Comparison of ENCODE assay signal across 19 cellular contexts in genomic region chr15:65072027-65072426, GRCh38. TPM values are rescaled to one million over a fixed set of nuclear protein-coding genes. Genes with fewer than 3 reads are reported as not detected.
A peak's percentile ranks its signal among the peaks of the same experiment; 100 is the strongest.
DNase-seq lines count a peak whose midpoint lies in the region; ATAC-seq and TF ChIP-seq lines count a peak whose summit lies in the region.
"Had no signal": no experiment of that assay in that cellular context is flagged by ENCODE, and none has a peak within 500 bp of the region (broad histone marks: within the 10 kb centered on the region; RNA-seq: fewer than 3 reads in every experiment).

No MANE protein-coding gene starts in this region.

- H3K9ac ChIP-seq in GM23248: no peak overlapping the region
- peak overlapping the region in 1 of 2 donors; percentile 14 for H3K9ac ChIP-seq in colonic mucosa (ENCODE audit: low read depth in 2 of 2, low read length in 2 of 2)
- peak overlapping the region in 1 of 2 donors; percentile 21 for H3K9ac ChIP-seq in stomach smooth muscle (ENCODE audit: low read length in 2 of 2)

- H3K4me3 ChIP-seq in GM23248: no peak overlapping the region
- H3K4me3 ChIP-seq in colonic mucosa: no peak overlapping the region
- H3K4me3 ChIP-seq in right cardiac atrium (ENCODE audit: low read length): no peak overlapping the region
- peak overlapping the region in 1 of 2 donors; percentile 40 for H3K4me3 ChIP-seq in stomach smooth muscle (ENCODE audit: low read length in 2 of 2)
- H3K4me3 ChIP-seq: K562, smooth muscle cell had no signal

- in situ Hi-C loops in GM23248 (cut with MboI): no loop called here

- H2AFZ ChIP-seq in GM23248: no peak overlapping the region

- H3K9me3 ChIP-seq in GM23248 (ENCODE audit: low read depth): no peaks in the 10 kb centered on the region
- no peaks in the 10 kb centered on the region for H3K9me3 ChIP-seq in colonic mucosa
- no peaks in the 10 kb centered on the region for H3K9me3 ChIP-seq in right cardiac atrium (ENCODE audit: control insufficient read depth, low read length)
- H3K9me3 ChIP-seq in stomach smooth muscle (ENCODE audit: control insufficient read depth in 2 of 2, low read length in 2 of 2): no peaks in the 10 kb centered on the region

- CTCF ChIA-PET in activated naive CD4-positive, alpha-beta T cell treated with anti-CD3 and anti-CD28 coated beads, Interleukin-2, amount 10 ng/mL, durations not matched to agents 7 days and 5 days (lab: Charles Lee): no interaction called here
- CTCF ChIA-PET in activated CD8-positive, alpha-beta T cell treated with anti-CD3 and anti-CD28 coated beads, Interleukin-2, amount 10 ng/mL, durations not matched to agents 7 days and 5 days (lab: Charles Lee): interaction anchor here (1.4 to 1.7 kb wide), 2 partner anchors 15 to 17 kb away, joined by 3 to 4 read pairs; no protein-coding TSS in a partner anchor

- peak overlapping the region; percentile 23 for H3K4me2 ChIP-seq in GM23248 (ENCODE audit: unreplicated experiment)
- H3K4me2 ChIP-seq: smooth muscle cell had no signal

- no peaks in the 10 kb centered on the region for H3K36me3 Mint-ChIP-seq in activated naive CD4-positive, alpha-beta T cell treated with anti-CD3 and anti-CD28 coated beads, Interleukin-2, amount 10 ng/mL, durations not matched to agents 7 days and 5 days
- no peaks in the 10 kb centered on the region for H3K36me3 Mint-ChIP-seq in activated CD8-positive, alpha-beta T cell treated with anti-CD3 and anti-CD28 coated beads, Interleukin-2, amount 10 ng/mL, durations not matched to agents 7 days and 5 days (ENCODE audit: low read depth)
- no peaks in the 10 kb centered on the region for H3K36me3 Mint-ChIP-seq in endothelial cell (ENCODE audit: low read depth, unreplicated experiment)
- H3K36me3 Mint-ChIP-seq: mesothelial cell of epicardium; stimulated activated memory B cell treated with anti-CD40 and anti-IgM and Interleukin-4, amounts not matched to agents 10 μg/mL and 1 μg/mL and 100 μg/mL, for 72 hours had no signal

- H3K4me1 Mint-ChIP-seq in activated naive CD4-positive, alpha-beta T cell treated with anti-CD3 and anti-CD28 coated beads, Interleukin-2, amount 10 ng/mL, durations not matched to agents 7 days and 5 days: peaks cover 5% of the 10 kb centered on the region
- H3K4me1 Mint-ChIP-seq in activated CD8-positive, alpha-beta T cell treated with anti-CD3 and anti-CD28 coated beads, Interleukin-2, amount 10 ng/mL, durations not matched to agents 7 days and 5 days (ENCODE audit: low read depth): peaks cover 5% of the 10 kb centered on the region
- H3K4me1 Mint-ChIP-seq in endothelial cell (ENCODE audit: unreplicated experiment): peaks cover 2% of the 10 kb centered on the region

- peak; percentile 69 for DNase-seq in GM23248
- no peak for DNase-seq in colonic mucosa
- peak in 2 of 3 donors; percentile 45 to 72 for DNase-seq in right cardiac atrium
- no peak for DNase-seq in activated naive CD4-positive, alpha-beta T cell treated with anti-CD3 and anti-CD28 coated beads, Interleukin-2, amount 10 ng/mL, durations not matched to agents 7 days and 5 days
- DNase-seq in activated CD8-positive, alpha-beta T cell treated with anti-CD3 and anti-CD28 coated beads, Interleukin-2, amount 10 ng/mL, durations not matched to agents 7 days and 5 days: no peak
- no peak for DNase-seq in endothelial cell (ENCODE audit: low spot score)
- DNase-seq: activated CD4-positive, alpha-beta T cell treated with anti-CD3 and anti-CD28 coated beads for 4 hours; activated naive CD4-positive, alpha-beta T cell treated with anti-CD3 and anti-CD28 coated beads for 36 hours; brain microvascular endothelial cell; effector memory CD4-positive, alpha-beta T cell; NCI-H1436; SHP77 treated with DMSO at 0.1 percent for 48 hours had no signal

- H3K27ac Mint-ChIP-seq in activated naive CD4-positive, alpha-beta T cell treated with anti-CD3 and anti-CD28 coated beads, Interleukin-2, amount 10 ng/mL, durations not matched to agents 7 days and 5 days: no peak overlapping the region
- no peak overlapping the region for H3K27ac Mint-ChIP-seq in activated CD8-positive, alpha-beta T cell treated with anti-CD3 and anti-CD28 coated beads, Interleukin-2, amount 10 ng/mL, durations not matched to agents 7 days and 5 days
- H3K27ac Mint-ChIP-seq in endothelial cell (ENCODE audit: unreplicated experiment): no peak overlapping the region
- H3K27ac Mint-ChIP-seq: activated naive CD4-positive, alpha-beta T cell treated with anti-CD3 and anti-CD28 coated beads for 36 hours; mesothelial cell of epicardium; stimulated activated memory B cell treated with anti-CD40 and anti-IgM and Interleukin-4, amounts not matched to agents 10 μg/mL and 1 μg/mL and 100 μg/mL, for 72 hours had no signal

- H3K79me2 ChIP-seq in GM23248 (ENCODE audit: insufficient read depth): no peaks in the 10 kb centered on the region

- peaks cover 22% of the 10 kb centered on the region for H3F3A ChIP-seq in GM23248 (ENCODE audit: insufficient read depth)

- no peaks in the 10 kb centered on the region for H3K9me2 ChIP-seq in GM23248 (ENCODE audit: insufficient read depth)

- no peak overlapping the region for H3K27ac ChIP-seq in GM23248
- peak overlapping the region; percentile 24 for H3K27ac ChIP-seq in colonic mucosa
- H3K27ac ChIP-seq in right cardiac atrium (ENCODE audit: low read length): peak overlapping the region; percentile 74
- H3K27ac ChIP-seq in stomach smooth muscle (ENCODE audit: low read length): peak overlapping the region; percentile 58
- H3K27ac ChIP-seq: brain microvascular endothelial cell had no signal

- H3K4me3 Mint-ChIP-seq in activated naive CD4-positive, alpha-beta T cell treated with anti-CD3 and anti-CD28 coated beads, Interleukin-2, amount 10 ng/mL, durations not matched to agents 7 days and 5 days: no peak overlapping the region
- H3K4me3 Mint-ChIP-seq in activated CD8-positive, alpha-beta T cell treated with anti-CD3 and anti-CD28 coated beads, Interleukin-2, amount 10 ng/mL, durations not matched to agents 7 days and 5 days: no peak overlapping the region
- H3K4me3 Mint-ChIP-seq in endothelial cell (ENCODE audit: unreplicated experiment): no peak overlapping the region
- H3K4me3 Mint-ChIP-seq: activated naive CD4-positive, alpha-beta T cell treated with anti-CD3 and anti-CD28 coated beads for 36 hours; mesothelial cell of epicardium; stimulated activated memory B cell treated with anti-CD40 and anti-IgM and Interleukin-4, amounts not matched to agents 10 μg/mL and 1 μg/mL and 100 μg/mL, for 72 hours had no signal

- intact Hi-C loops in colonic mucosa (cut with DNase I) (no loop called here), right cardiac atrium (cut with DNase I) (no loop called here)

- H3K27me3 ChIP-seq in GM23248 (replicated peaks; ENCODE audit: insufficient read depth): peaks cover 6% of the 10 kb centered on the region; the same call in 1 of the 2 replicates
- H3K27me3 ChIP-seq in colonic mucosa: peaks cover 7% of the 10 kb centered on the region
- no peaks in the 10 kb centered on the region for H3K27me3 ChIP-seq in right cardiac atrium (ENCODE audit: control insufficient read depth, insufficient read depth)
- peaks cover 0 to 12% of the 10 kb centered on the region in 2 donors for H3K27me3 ChIP-seq in stomach smooth muscle (ENCODE audit: control insufficient read depth in 1 of 2, insufficient read depth in 2 of 2, low read length in 2 of 2)

- 60 to 73% methylated on average over 1 of the region's 1 CpG for WGBS in GM23248 (ENCODE audit: low coverage in 1 of 2, low lambda C conversion rate in 2 of 2, missing lambda C conversion rate in 2 of 2), 2 experiments
- WGBS in right cardiac atrium: 20% methylated on average over 1 of the region's 1 CpG

- H3K27me3 Mint-ChIP-seq in activated naive CD4-positive, alpha-beta T cell treated with anti-CD3 and anti-CD28 coated beads, Interleukin-2, amount 10 ng/mL, durations not matched to agents 7 days and 5 days: peaks cover 52% of the 10 kb centered on the region
- peaks cover 24% of the 10 kb centered on the region for H3K27me3 Mint-ChIP-seq in activated CD8-positive, alpha-beta T cell treated with anti-CD3 and anti-CD28 coated beads, Interleukin-2, amount 10 ng/mL, durations not matched to agents 7 days and 5 days (ENCODE audit: low read depth)
- peaks cover 6% of the 10 kb centered on the region for H3K27me3 Mint-ChIP-seq in endothelial cell (ENCODE audit: unreplicated experiment)

- no peaks in the 10 kb centered on the region for H3K36me3 ChIP-seq in GM23248 (ENCODE audit: low read depth)
- no peaks in the 10 kb centered on the region for H3K36me3 ChIP-seq in colonic mucosa
- H3K36me3 ChIP-seq in stomach smooth muscle (ENCODE audit: control insufficient read depth in 2 of 2, insufficient read depth in 2 of 2, low read length in 2 of 2): no peaks in the 10 kb centered on the region
- H3K36me3 ChIP-seq: brain microvascular endothelial cell had no signal

- no peaks in the 10 kb centered on the region for H3K9me3 Mint-ChIP-seq in activated naive CD4-positive, alpha-beta T cell treated with anti-CD3 and anti-CD28 coated beads, Interleukin-2, amount 10 ng/mL, durations not matched to agents 7 days and 5 days
- H3K9me3 Mint-ChIP-seq in activated CD8-positive, alpha-beta T cell treated with anti-CD3 and anti-CD28 coated beads, Interleukin-2, amount 10 ng/mL, durations not matched to agents 7 days and 5 days (ENCODE audit: insufficient read depth): no peaks in the 10 kb centered on the region
- H3K9me3 Mint-ChIP-seq in endothelial cell (ENCODE audit: unreplicated experiment): no peaks in the 10 kb centered on the region
- H3K9me3 Mint-ChIP-seq: activated naive CD4-positive, alpha-beta T cell treated with anti-CD3 and anti-CD28 coated beads for 36 hours; mesothelial cell of epicardium; stimulated activated memory B cell treated with anti-CD40 and anti-IgM and Interleukin-4, amounts not matched to agents 10 μg/mL and 1 μg/mL and 100 μg/mL, for 72 hours had no signal

- POLR2A ChIA-PET in activated CD8-positive, alpha-beta T cell treated with anti-CD3 and anti-CD28 coated beads, Interleukin-2, amount 10 ng/mL, durations not matched to agents 7 days and 5 days (lab: Charles Lee): no interaction called here

- H4K20me1 ChIP-seq in GM23248 (ENCODE audit: insufficient read depth): no peaks in the 10 kb centered on the region

- TF ChIP-seq CTCF in colonic mucosa (IDR thresholded peaks at IDR 0.05) (no peak), endothelial cell (IDR thresholded peaks at IDR 0.05; ENCODE audit: unreplicated experiment) (no peak)

- H3K4me1 ChIP-seq in GM23248 (ENCODE audit: insufficient read depth) (peaks cover 35% of the 10 kb centered on the region), colonic mucosa (no peaks in the 10 kb centered on the region), right cardiac atrium (ENCODE audit: control insufficient read depth, insufficient read depth, low read length) (peaks cover 22% of the 10 kb centered on the region), stomach smooth muscle (ENCODE audit: control insufficient read depth, insufficient read depth, low read length) (peaks cover 48% of the 10 kb centered on the region)

- ATAC-seq in right cardiac atrium: peak; percentile 9 to 30
- no peak for ATAC-seq in activated CD8-positive, alpha-beta T cell treated with anti-CD3 and anti-CD28 coated beads, Interleukin-2, amount 10 ng/mL, durations not matched to agents 7 days and 5 days
- no peak for ATAC-seq in HG02759 (IDR thresholded peaks at IDR 0.05; ENCODE audit: unreplicated experiment)
- ATAC-seq: K562 had no signal

RNA-seq across cellular contexts. Expression of gene RASL12, which starts 4.2 kb away (rescaled TPM):
- total RNA-seq in GM23248 (2014; rRNA removed; shearing (Covaris generic)): not detected in 2 replicates
- polyA plus RNA-seq in GM23248 (2016; fragmentation: Nextera tagmentation; extraction: Ambion mirVana) (not detected in 2 replicates), right cardiac atrium (68.8 TPM)
- total RNA-seq in colonic mucosa (1 to 10 TPM; 3.1 to 6.7 TPM), right cardiac atrium (10 to 100 TPM; 63.2 to 88.0 (median 70.0) TPM), endothelial cell (ENCODE audit: unreplicated experiment) (0.69 TPM)
- not detected for total RNA-seq in activated CD8-positive, alpha-beta T cell treated with anti-CD3 and anti-CD28 coated beads, Interleukin-2, amount 10 ng/mL, durations not matched to agents 7 days and 5 days
- total RNA-seq: activated naive CD4-positive, alpha-beta T cell treated with anti-CD3 and anti-CD28 coated beads for 36 hours; K562; T-helper 2 cell treated with Interferon-gamma antibody and Interleukin-4, amounts not matched to agents 100 ng/mL and 5 ng/mL, for 36 hours had no signal
- polyA plus RNA-seq: K562 had no signal

RNA-seq across cellular contexts. Expression of gene KBTBD13, which starts 4.5 kb away (rescaled TPM):
- total RNA-seq in GM23248 (2014; rRNA removed; shearing (Covaris generic)): not detected in 2 replicates
- polyA plus RNA-seq in GM23248 (2016; fragmentation: Nextera tagmentation; extraction: Ambion mirVana) (not detected in 2 replicates), right cardiac atrium (6.9 TPM)
- total RNA-seq in colonic mucosa (not detected), right cardiac atrium (1 to 10 TPM; 2.8 to 8.9 (median 5.3) TPM), endothelial cell (ENCODE audit: unreplicated experiment) (not detected)
- total RNA-seq in activated CD8-positive, alpha-beta T cell treated with anti-CD3 and anti-CD28 coated beads, Interleukin-2, amount 10 ng/mL, durations not matched to agents 7 days and 5 days: not detected
- total RNA-seq: activated naive CD4-positive, alpha-beta T cell treated with anti-CD3 and anti-CD28 coated beads for 36 hours; mesothelial cell of epicardium; smooth muscle cell; T-helper 2 cell treated with Interferon-gamma antibody and Interleukin-4, amounts not matched to agents 100 ng/mL and 5 ng/mL, for 36 hours had no signal

RNA-seq across cellular contexts. Expression of gene SLC51B, which starts 26.8 kb away (rescaled TPM):
- not detected in 2 replicates for total RNA-seq in GM23248 (2014; rRNA removed; shearing (Covaris generic))
- polyA plus RNA-seq in GM23248 (2016; fragmentation: Nextera tagmentation; extraction: Ambion mirVana) (not detected in 2 replicates), right cardiac atrium (not detected)
- total RNA-seq in colonic mucosa (100 to 1,000 TPM in 1 of 2 donors, 10 to 100 TPM in 1; 73.1 to 102 TPM), right cardiac atrium (not detected), endothelial cell (ENCODE audit: unreplicated experiment) (not detected)
- total RNA-seq in activated CD8-positive, alpha-beta T cell treated with anti-CD3 and anti-CD28 coated beads, Interleukin-2, amount 10 ng/mL, durations not matched to agents 7 days and 5 days: not detected
- total RNA-seq: activated naive CD4-positive, alpha-beta T cell treated with anti-CD3 and anti-CD28 coated beads for 36 hours; K562; mesothelial cell of epicardium; smooth muscle cell; T-helper 2 cell treated with Interferon-gamma antibody and Interleukin-4, amounts not matched to agents 100 ng/mL and 5 ng/mL, for 36 hours had no signal
- polyA plus RNA-seq: K562, smooth muscle cell had no signal

RNA-seq across cellular contexts. Expression of gene MTFMT, which starts 42.6 kb away (rescaled TPM):
- total RNA-seq in GM23248 (2014; rRNA removed; shearing (Covaris generic)): 25.3 and 26.4 TPM in 2 replicates
- 22.2 and 23.8 TPM in 2 replicates for polyA plus RNA-seq in GM23248 (2016; fragmentation: Nextera tagmentation; extraction: Ambion mirVana)
- 10 to 100 TPM; 22.1 to 25.9 TPM for total RNA-seq in colonic mucosa
- 10 to 100 TPM; 17.4 to 18.0 (median 17.7) TPM for total RNA-seq in right cardiac atrium
- 9.9 TPM for polyA plus RNA-seq in right cardiac atrium
- total RNA-seq in activated CD8-positive, alpha-beta T cell treated with anti-CD3 and anti-CD28 coated beads, Interleukin-2, amount 10 ng/mL, durations not matched to agents 7 days and 5 days: 10 to 100 TPM; 16.2 to 19.3 TPM
- 10.6 TPM for total RNA-seq in endothelial cell (ENCODE audit: unreplicated experiment)

RNA-seq across cellular contexts. Expression of gene UBAP1L, which starts 43.0 kb away (rescaled TPM):
- total RNA-seq in GM23248 (2014; rRNA removed; shearing (Covaris generic)): 0.43 and 0.63 TPM in 2 replicates
- polyA plus RNA-seq in GM23248 (2016; fragmentation: Nextera tagmentation; extraction: Ambion mirVana): 0.38 and 0.89 TPM in 2 replicates
- 1 to 10 TPM; 1.2 to 3.7 TPM for total RNA-seq in colonic mucosa
- 1 to 10 TPM; 1.7 to 2.5 (median 1.8) TPM for total RNA-seq in right cardiac atrium
- 1.4 TPM for polyA plus RNA-seq in right cardiac atrium
- total RNA-seq in activated CD8-positive, alpha-beta T cell treated with anti-CD3 and anti-CD28 coated beads, Interleukin-2, amount 10 ng/mL, durations not matched to agents 7 days and 5 days: 1 to 10 TPM; 3.5 to 4.2 TPM
- total RNA-seq in endothelial cell (ENCODE audit: unreplicated experiment): 1.8 TPM

Comparison
In these comparisons a context has a peak if more than half of its experiments do, and no peak if none do; other contexts are left out.
1. DNase-seq: peak in GM23248 (single experiment) and right cardiac atrium (2 of 3); none in colonic mucosa (single experiment), activated naive CD4-positive, alpha-beta T cell treated with anti-CD3 and anti-CD28 coated beads, Interleukin-2, amount 10 ng/mL, durations not matched to agents 7 days and 5 days (single experiment), activated CD8-positive, alpha-beta T cell treated with anti-CD3 and anti-CD28 coated beads, Interleukin-2, amount 10 ng/mL, durations not matched to agents 7 days and 5 days (single experiment) and endothelial cell (single experiment).
2. ATAC-seq: peak in right cardiac atrium (2 of 2); none in activated CD8-positive, alpha-beta T cell treated with anti-CD3 and anti-CD28 coated beads, Interleukin-2, amount 10 ng/mL, durations not matched to agents 7 days and 5 days (single experiment) and HG02759 (single experiment).
3. RNA of gene RASL12, which starts 4.2 kb away (total RNA-seq): 63.2 to 88.0 TPM in right cardiac atrium; 3.1 to 6.7 TPM in colonic mucosa, 0.69 TPM in endothelial cell (single experiment), not detected in GM23248 and not detected in activated CD8-positive, alpha-beta T cell treated with anti-CD3 and anti-CD28 coated beads, Interleukin-2, amount 10 ng/mL, durations not matched to agents 7 days and 5 days; every median in the first group is over 4 times any median in the second.
4. RNA of gene SLC51B, which starts 26.8 kb away (total RNA-seq): 73.1 to 102 TPM in colonic mucosa; not detected in GM23248, not detected in right cardiac atrium, not detected in activated CD8-positive, alpha-beta T cell treated with anti-CD3 and anti-CD28 coated beads, Interleukin-2, amount 10 ng/mL, durations not matched to agents 7 days and 5 days and not detected in endothelial cell (single experiment); every median in the first group is over 10 times any median in the second.